In genomic region chr18:70513502-70514171, GRCh38 we compare ENCODE assay signal across 26 cellular contexts.
"Had no signal": no experiment of that assay in that cellular context is flagged by ENCODE, and none has a peak within 500 bp of the region (broad histone marks: within the 10 kb centered on the region; RNA-seq: fewer than 3 reads in every experiment).

No MANE protein-coding gene starts in this region.

- H3K27me3 ChIP-seq: cardiac muscle cell, MG63, SJCRH30 had no signal

- ATAC-seq: activated T-cell treated with anti-CD3 and anti-CD28 coated beads, Interleukin-2, amount 50 U/mL, for 4 hours; activated T-helper 17 cell treated with anti-CD3 and anti-CD28 coated beads, Interleukin-2, amount 50 U/mL, for 72 hours had no signal

- H3K4me3 ChIP-seq: cardiac muscle cell, MG63, SJCRH30 had no signal

- DNase-seq: activated CD4-positive, alpha-beta memory T cell treated with anti-CD3 and anti-CD28 coated beads for 36 hours; activated CD4-positive, alpha-beta T cell treated with anti-CD3 and anti-CD28 coated beads, Interleukin-2, amount 10 ng/mL, durations not matched to agents 7 days and 5 days; activated CD4-positive, CD25-positive, alpha-beta regulatory T cell; activated CD8-positive, alpha-beta memory T cell treated with anti-CD3 and anti-CD28 coated beads for 24 hours; activated gamma-delta T cell; activated naive CD4-positive, alpha-beta T cell treated with anti-CD3 and anti-CD28 coated beads for 36 hours; activated T-cell treated with anti-CD3 and anti-CD28 coated beads, Interleukin-2, amount 50 U/mL, for 4 hours; amygdala; KG1; MG63; MV-4-11; NCI-H1092 treated with DMSO at 0.1 percent for 48 hours; NCI-H1417 treated with DMSO at 0.1 percent for 48 hours; NCI-H187; NCI-H2081 treated with DMSO at 0.1 percent for 48 hours; NCI-H2227 treated with DMSO at 0.1 percent for 48 hours; NCI-H446 treated with DMSO at 0.1 percent for 48 hours; NCI-H524 treated with DMSO at 0.1 percent for 48 hours; Right ventricle myocardium superior; SJCRH30; SK-N-SH; T-helper 1 cell had no signal

- H3K27ac ChIP-seq: cardiac muscle cell, RWPE1, SJCRH30, VCaP had no signal

- H3K36me3 ChIP-seq: cardiac muscle cell, MG63, SJCRH30 had no signal

- H3K9me3 ChIP-seq: MG63, SJCRH30, SK-N-SH had no signal

- H3K4me1 ChIP-seq: SJCRH30 had no signal
